Comparison of ENCODE assay signal across 8 cellular contexts in the genomic region with DNA sequence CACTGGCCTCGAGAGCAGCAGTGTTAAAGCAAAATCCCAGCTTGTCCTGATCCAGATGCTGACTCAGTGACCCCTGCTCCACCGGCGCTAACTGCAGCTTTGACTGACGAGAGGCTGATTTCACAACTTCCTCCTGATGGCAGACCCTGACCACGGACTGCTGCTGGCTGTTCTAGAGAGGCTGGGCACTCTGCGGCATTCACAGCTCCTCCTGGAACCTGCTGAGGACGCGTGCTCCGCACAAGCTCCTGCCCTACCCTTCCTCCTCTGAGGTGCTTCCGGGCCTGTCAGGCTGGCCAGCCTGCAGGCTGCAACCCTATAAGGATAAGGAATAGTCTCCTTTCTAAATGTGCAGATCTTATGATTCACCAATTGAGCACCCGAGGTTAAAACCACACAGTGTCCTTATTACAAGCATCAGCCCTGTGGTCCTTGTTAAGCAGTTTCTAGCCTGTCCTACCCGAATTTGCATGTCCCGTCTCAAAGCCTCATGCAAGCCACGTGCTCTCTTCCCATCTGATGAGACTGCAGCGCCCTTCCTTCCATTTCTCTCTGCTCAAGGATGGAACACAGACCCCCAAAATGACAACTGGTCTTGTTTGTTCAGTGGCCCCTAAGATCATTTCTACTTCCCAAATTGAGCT. TPM values are rescaled to one million over a fixed set of nuclear protein-coding genes. Genes with fewer than 3 reads are reported as not detected.
A peak's percentile ranks its signal among the peaks of the same experiment; 100 is the strongest.
DNase-seq lines count a peak whose midpoint lies in the region; ATAC-seq and TF ChIP-seq lines count a peak whose summit lies in the region.

No MANE protein-coding gene starts in this region.

- ATAC-seq in left cardiac atrium, result peak; percentile 65 to 75

- intact Hi-C loops in activated CD4-positive, alpha-beta T cell treated with anti-CD3 and anti-CD28 coated beads, Interleukin-2, amount 10 ng/mL, durations not matched to agents 24 days and 14 days (cut with micrococcal nuclease), result no loop called here
- intact Hi-C loops in left cardiac atrium (cut with DNase I), result no loop called here

- peak overlapping the region; percentile 6; the same call in 1 of the 2 replicates for H3K4me3 ChIP-seq in WI38 (ENCODE audit: low read depth, low read length)

- H3K4me1 Mint-ChIP-seq in activated CD4-positive, alpha-beta T cell treated with anti-CD3 and anti-CD28 coated beads, Interleukin-2, amount 10 ng/mL, durations not matched to agents 24 days and 14 days, result no peaks in the 10 kb centered on the region
- peaks cover 24% of the 10 kb centered on the region for H3K4me1 Mint-ChIP-seq in stimulated activated naive CD8-positive, alpha-beta T cell treated with anti-CD3 and anti-CD28 coated beads, Interleukin-15, Interleukin-2, amounts not matched to agents 100 ng/mL and 50 ng/mL, for 24 hours (ENCODE audit: low read depth)

- peaks cover 70% of the 10 kb centered on the region for H3K36me3 Mint-ChIP-seq in activated CD4-positive, alpha-beta T cell treated with anti-CD3 and anti-CD28 coated beads, Interleukin-2, amount 10 ng/mL, durations not matched to agents 24 days and 14 days (ENCODE audit: low read depth)
- H3K36me3 Mint-ChIP-seq in stimulated activated naive CD8-positive, alpha-beta T cell treated with anti-CD3 and anti-CD28 coated beads, Interleukin-15, Interleukin-2, amounts not matched to agents 100 ng/mL and 50 ng/mL, for 24 hours (ENCODE audit: low read depth), result peaks cover 69% of the 10 kb centered on the region

- DNase-seq in activated CD4-positive, alpha-beta T cell treated with anti-CD3 and anti-CD28 coated beads, Interleukin-2, amount 10 ng/mL, durations not matched to agents 24 days and 14 days, result peak; percentile 51
- DNase-seq in activated CD4-positive, alpha-beta T cell treated with anti-CD3 and anti-CD28 coated beads, Interleukin-2, amount 50 U/mL, for 1 hour, result no peak
- DNase-seq in left cardiac atrium, result peak; percentile 56
- DNase-seq in NCI-H1105 (lab: John Stamatoyannopoulos, UW), result no peak
- no peak for DNase-seq in GM19238 (ENCODE audit: insufficient read length, low spot score)
- no peak for DNase-seq in GM20000 (ENCODE audit: low spot score)

- no peak overlapping the region for H3K4me3 Mint-ChIP-seq in activated CD4-positive, alpha-beta T cell treated with anti-CD3 and anti-CD28 coated beads, Interleukin-2, amount 10 ng/mL, durations not matched to agents 24 days and 14 days
- peak overlapping the region; percentile 47 for H3K4me3 Mint-ChIP-seq in stimulated activated naive CD8-positive, alpha-beta T cell treated with anti-CD3 and anti-CD28 coated beads, Interleukin-15, Interleukin-2, amounts not matched to agents 100 ng/mL and 50 ng/mL, for 24 hours

- TF ChIP-seq CTCF in WI38 (IDR thresholded peaks at IDR 0.05; ENCODE audit: low read depth, low read length) (no peak), GM20000 (IDR thresholded peaks at IDR 0.05; ENCODE audit: extremely low read depth, missing control alignments) (no peak)

- no peak overlapping the region for H3K27ac Mint-ChIP-seq in activated CD4-positive, alpha-beta T cell treated with anti-CD3 and anti-CD28 coated beads, Interleukin-2, amount 10 ng/mL, durations not matched to agents 24 days and 14 days
- peak overlapping the region; percentile 83 for H3K27ac Mint-ChIP-seq in stimulated activated naive CD8-positive, alpha-beta T cell treated with anti-CD3 and anti-CD28 coated beads, Interleukin-15, Interleukin-2, amounts not matched to agents 100 ng/mL and 50 ng/mL, for 24 hours

- H3K9me3 Mint-ChIP-seq in activated CD4-positive, alpha-beta T cell treated with anti-CD3 and anti-CD28 coated beads, Interleukin-2, amount 10 ng/mL, durations not matched to agents 24 days and 14 days, result no peaks in the 10 kb centered on the region
- H3K9me3 Mint-ChIP-seq in stimulated activated naive CD8-positive, alpha-beta T cell treated with anti-CD3 and anti-CD28 coated beads, Interleukin-15, Interleukin-2, amounts not matched to agents 100 ng/mL and 50 ng/mL, for 24 hours, result no peaks in the 10 kb centered on the region

- H3K27me3 Mint-ChIP-seq in activated CD4-positive, alpha-beta T cell treated with anti-CD3 and anti-CD28 coated beads, Interleukin-2, amount 10 ng/mL, durations not matched to agents 24 days and 14 days, result no peaks in the 10 kb centered on the region
- H3K27me3 Mint-ChIP-seq in stimulated activated naive CD8-positive, alpha-beta T cell treated with anti-CD3 and anti-CD28 coated beads, Interleukin-15, Interleukin-2, amounts not matched to agents 100 ng/mL and 50 ng/mL, for 24 hours, result no peaks in the 10 kb centered on the region

RNA-seq across cellular contexts. Expression of a gene that starts 35.5 kb away (rescaled TPM):
- total RNA-seq in activated CD4-positive, alpha-beta T cell treated with anti-CD3 and anti-CD28 coated beads, Interleukin-2, amount 10 ng/mL, durations not matched to agents 24 days and 14 days, result 94.6 and 96.3 TPM in 2 replicates
- total RNA-seq in left cardiac atrium, result 1 to 10 TPM; 6.4 to 8.6 TPM

Comparison
In these comparisons a context has a peak if more than half of its experiments do, and no peak if none do; other contexts are left out.
1. DNase-seq: peak in activated CD4-positive, alpha-beta T cell treated with anti-CD3 and anti-CD28 coated beads, Interleukin-2, amount 10 ng/mL, durations not matched to agents 24 days and 14 days (single experiment) and left cardiac atrium (single experiment); none in activated CD4-positive, alpha-beta T cell treated with anti-CD3 and anti-CD28 coated beads, Interleukin-2, amount 50 U/mL, for 1 hour (single experiment), NCI-H1105 (single experiment), GM19238 (single experiment) and GM20000 (single experiment).